13 cellular contexts compared by ENCODE assay signal in the genomic region with DNA sequence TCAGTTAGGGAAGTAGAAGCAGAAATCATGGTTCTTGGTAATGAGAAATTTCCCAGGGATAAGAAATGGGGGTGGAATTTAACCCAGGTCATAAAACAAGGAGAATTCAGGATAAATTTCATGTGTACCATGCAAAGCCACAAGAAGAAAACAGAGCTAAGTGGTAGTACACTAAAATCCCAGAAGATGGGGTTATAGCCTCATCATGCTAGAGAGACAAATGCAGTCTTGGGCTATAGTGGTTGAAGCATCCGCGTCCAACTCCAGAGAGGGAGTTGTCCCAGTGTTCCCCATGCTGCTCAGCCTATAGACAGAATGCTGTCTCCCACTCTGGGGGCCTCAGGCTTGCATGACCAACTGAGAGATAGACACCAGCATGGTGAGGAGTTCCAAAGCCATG. TPM values are rescaled to one million over a fixed set of nuclear protein-coding genes. Genes with fewer than 3 reads are reported as not detected.
DNase-seq lines count a peak whose midpoint lies in the region; TF ChIP-seq lines count a peak whose summit lies in the region.
"Had no signal": no experiment of that assay in that cellular context is flagged by ENCODE, and none has a peak within 500 bp of the region (broad histone marks: within the 10 kb centered on the region; RNA-seq: fewer than 3 reads in every experiment).

No MANE protein-coding gene starts in this region.

- H3K4me3 Mint-ChIP-seq in chondrocyte (ENCODE audit: unreplicated experiment): no peak overlapping the region
- no peak overlapping the region for H3K4me3 Mint-ChIP-seq in endothelial cell (ENCODE audit: unreplicated experiment)
- H3K4me3 Mint-ChIP-seq: T-helper 1 cell treated with Interleukin-12 subunit alpha and Interleukin-12 subunit beta and Interleukin-4 antibody, amounts not matched to agents 30 μg/mL and 1 μg/mL, for 36 hours had no signal

- H3K27ac Mint-ChIP-seq in chondrocyte (ENCODE audit: unreplicated experiment) (no peak overlapping the region), endothelial cell (ENCODE audit: unreplicated experiment) (no peak overlapping the region)
- H3K27ac Mint-ChIP-seq: T-helper 1 cell treated with Interleukin-12 subunit alpha and Interleukin-12 subunit beta and Interleukin-4 antibody, amounts not matched to agents 30 μg/mL and 1 μg/mL, for 36 hours had no signal

- H3K36me3 Mint-ChIP-seq in chondrocyte (ENCODE audit: low read depth) (no peaks in the 10 kb centered on the region), endothelial cell (ENCODE audit: low read depth, unreplicated experiment) (no peaks in the 10 kb centered on the region)

- H3K9me3 Mint-ChIP-seq in chondrocyte (ENCODE audit: low read depth) (no peaks in the 10 kb centered on the region), endothelial cell (ENCODE audit: unreplicated experiment) (no peaks in the 10 kb centered on the region)
- H3K9me3 Mint-ChIP-seq: T-helper 1 cell treated with Interleukin-12 subunit alpha and Interleukin-12 subunit beta and Interleukin-4 antibody, amounts not matched to agents 30 μg/mL and 1 μg/mL, for 36 hours had no signal

- H3K27me3 Mint-ChIP-seq in chondrocyte (ENCODE audit: low read depth): peaks cover 4% of the 10 kb centered on the region
- no peaks in the 10 kb centered on the region for H3K27me3 Mint-ChIP-seq in endothelial cell (ENCODE audit: unreplicated experiment)

- H3K4me1 Mint-ChIP-seq in chondrocyte (ENCODE audit: low read depth): no peaks in the 10 kb centered on the region
- no peaks in the 10 kb centered on the region for H3K4me1 Mint-ChIP-seq in endothelial cell (ENCODE audit: unreplicated experiment)

- peak; percentile 27 for DNase-seq in D341Med (ENCODE audit: low spot score)
- peak; percentile 33 for DNase-seq in NCI-H146 (lab: John Stamatoyannopoulos, UW)
- DNase-seq in chondrocyte (ENCODE audit: low spot score): no peak
- peak; percentile 52 for DNase-seq in myocyte (ENCODE audit: low read depth)
- DNase-seq in endothelial cell (ENCODE audit: low spot score): no peak
- DNase-seq in NCI-H524 treated with DMSO at 0.1 percent for 48 hours (lab: John Stamatoyannopoulos, UW): no peak
- no peak for DNase-seq in mesenteric fat pad (ENCODE audit: low spot score)
- DNase-seq in activated CD4-positive, CD25-positive, alpha-beta regulatory T cell (lab: John Stamatoyannopoulos, UW): no peak
- DNase-seq: KG1; left cardiac atrium; stimulated activated CD4-positive, alpha-beta T cell treated with anti-CD3 and anti-CD28 coated beads, Interleukin-2, amount 100 ng/mL, for 24 hours; uterus had no signal

- TF ChIP-seq CTCF in chondrocyte (IDR thresholded peaks at IDR 0.05) (peak; percentile 80), endothelial cell (IDR thresholded peaks at IDR 0.05; ENCODE audit: unreplicated experiment) (no peak)

RNA-seq across cellular contexts. Expression of a gene that starts 36.2 kb away (rescaled TPM):
- total RNA-seq in chondrocyte: not detected in 3 replicates
- total RNA-seq in myocyte: not detected in 2 replicates
- not detected for polyA plus RNA-seq in myocyte (2012)
- not detected for total RNA-seq in endothelial cell (ENCODE audit: unreplicated experiment)
- not detected for total RNA-seq in mesenteric fat pad
- total RNA-seq: left cardiac atrium, uterus had no signal

Comparison
In these comparisons a context has a peak if more than half of its experiments do, and no peak if none do; other contexts are left out.
1. DNase-seq: peak in D341Med (single experiment), NCI-H146 (single experiment) and myocyte (single experiment); none in chondrocyte (single experiment), endothelial cell (single experiment), NCI-H524 treated with DMSO at 0.1 percent for 48 hours (single experiment), mesenteric fat pad (single experiment) and activated CD4-positive, CD25-positive, alpha-beta regulatory T cell (0 of 4).